Comparison of ENCODE assay signal across 8 cellular contexts in genomic region chr1:65431111-65431705, GRCh38. TPM values are rescaled to one million over a fixed set of nuclear protein-coding genes. Genes with fewer than 3 reads are reported as not detected.
DNase-seq lines count a peak whose midpoint lies in the region; ATAC-seq and TF ChIP-seq lines count a peak whose summit lies in the region.

No MANE protein-coding gene starts in this region.

- CTCF ChIA-PET in CD8-positive, alpha-beta T cell (lab: Charles Lee) = interaction anchor here (0.7 to 3.9 kb wide), 11 partner anchors 9 to 272 kb away, joined by 3 to 31 read pairs (median 6); partner anchors contain the start of genes LEPR and LEPROT

- H3K36me3 ChIP-seq in CD8-positive, alpha-beta T cell (ENCODE audit: insufficient read depth, low read length) = no peaks in the 10 kb centered on the region

- H3K4me1 Mint-ChIP-seq in CD8-positive, alpha-beta T cell (ENCODE audit: low read depth) = no peaks in the 10 kb centered on the region

- no peak overlapping the region for H3K4me3 Mint-ChIP-seq in CD8-positive, alpha-beta T cell

- no peaks in the 10 kb centered on the region for H3K27me3 ChIP-seq in CD8-positive, alpha-beta T cell (ENCODE audit: insufficient read depth, low read length)

- no peaks in the 10 kb centered on the region for H3K27me3 Mint-ChIP-seq in CD8-positive, alpha-beta T cell (ENCODE audit: low read depth)

- no peaks in the 10 kb centered on the region for H3K4me1 ChIP-seq in CD8-positive, alpha-beta T cell (ENCODE audit: insufficient read depth, low read length)

- POLR2A ChIA-PET in CD8-positive, alpha-beta T cell (lab: Charles Lee) = no interaction called here

- DNase-seq in CD8-positive, alpha-beta T cell = no peak
- DNase-seq in NCI-H146 treated with DMSO at 0.1 percent for 48 hours (lab: John Stamatoyannopoulos, UW; ENCODE audit: unreplicated experiment) (peak; percentile 22), amniotic epithelial cell (ENCODE audit: low read depth) (peak; percentile 64), left lobe of liver (ENCODE audit: low spot score) (no peak), mesenteric fat pad (ENCODE audit: low spot score) (no peak)
- DNase-seq in activated CD8-positive, alpha-beta memory T cell treated with anti-CD3 and anti-CD28 coated beads, Interleukin-2, amount 50 U/mL, for 4 hours = no peak

- H3K9me3 ChIP-seq in CD8-positive, alpha-beta T cell (ENCODE audit: low read length) = no peaks in the 10 kb centered on the region

- H3K27ac Mint-ChIP-seq in CD8-positive, alpha-beta T cell = no peak overlapping the region

- no peaks in the 10 kb centered on the region for H3K9me3 Mint-ChIP-seq in CD8-positive, alpha-beta T cell

- intact Hi-C loops in CD8-positive, alpha-beta T cell (cut with DNase I, micrococcal nuclease) = loop anchor here (1.0 to 10.0 kb wide), 5 partner anchors 196 to 1016 kb away; no protein-coding TSS in a partner anchor

- peaks cover 46% of the 10 kb centered on the region for H3K36me3 Mint-ChIP-seq in CD8-positive, alpha-beta T cell

- peak; percentile 55 for ATAC-seq in CD8-positive, alpha-beta T cell
- peak; percentile 68 for ATAC-seq in GM19372 (IDR thresholded peaks at IDR 0.05; ENCODE audit: low read depth, unreplicated experiment)
- peak; percentile 84 for ATAC-seq in left lobe of liver
- no peak for ATAC-seq in GM18520 (IDR thresholded peaks at IDR 0.05; ENCODE audit: unreplicated experiment)

- H3K27ac ChIP-seq in CD8-positive, alpha-beta T cell (ENCODE audit: low read depth, low read length) = no peak overlapping the region

- H3K4me3 ChIP-seq in CD8-positive, alpha-beta T cell (ENCODE audit: low read depth, low read length) = no peak overlapping the region

- TF ChIP-seq CTCF in CD8-positive, alpha-beta T cell (IDR thresholded peaks at IDR 0.05) = peak; percentile 70

RNA-seq across cellular contexts. Expression of gene LEPR, which starts 10.7 kb away (rescaled TPM):
- total RNA-seq in CD8-positive, alpha-beta T cell = under 1 TPM; 0.49 to 0.58 TPM
- 51.9 TPM for total RNA-seq in left lobe of liver
- 49.5 TPM for total RNA-seq in mesenteric fat pad

RNA-seq across cellular contexts. Expression of gene LEPROT, which starts 10.7 kb away (rescaled TPM):
- total RNA-seq in CD8-positive, alpha-beta T cell = 10 to 100 TPM; 10.3 to 16.5 TPM
- total RNA-seq in left lobe of liver = 33.1 TPM
- total RNA-seq in mesenteric fat pad = 116 TPM

Comparison
In these comparisons a context has a peak if more than half of its experiments do, and no peak if none do; other contexts are left out.
1. DNase-seq: peak in NCI-H146 treated with DMSO at 0.1 percent for 48 hours (single experiment) and amniotic epithelial cell (single experiment); none in CD8-positive, alpha-beta T cell (0 of 7), left lobe of liver (single experiment), activated CD8-positive, alpha-beta memory T cell treated with anti-CD3 and anti-CD28 coated beads, Interleukin-2, amount 50 U/mL, for 4 hours (single experiment) and mesenteric fat pad (single experiment).
2. RNA of gene LEPR, which starts 10.7 kb away (total RNA-seq): 51.9 TPM in left lobe of liver (single experiment) and 49.5 TPM in mesenteric fat pad (single experiment); 0.49 to 0.58 TPM in CD8-positive, alpha-beta T cell; every median in the first group is over 10 times any median in the second.